ENCODE assay signal across 8 cellular contexts in genomic region chr18:13465476-13465875, GRCh38.
DNase-seq lines count a peak whose midpoint lies in the region; ATAC-seq and TF ChIP-seq lines count a peak whose summit lies in the region.

No MANE protein-coding gene starts in this region.

- peak overlapping the region; percentile 27; the same call in 1 of the 2 replicates for H3K4me2 ChIP-seq in MM.1S (ENCODE audit: low read depth, low read length)

- H3K4me1 ChIP-seq in MM.1S (ENCODE audit: low read length) (no peaks in the 10 kb centered on the region), gastrocnemius medialis (peaks cover 5 to 14% of the 10 kb centered on the region in 2 donors)

- H3K27me3 ChIP-seq in MM.1S (replicated peaks; ENCODE audit: insufficient read depth, low read length): no peaks in the 10 kb centered on the region
- no peaks in the 10 kb centered on the region for H3K27me3 ChIP-seq in gastrocnemius medialis

- peaks cover 5% of the 10 kb centered on the region for H3K36me3 Mint-ChIP-seq in effector memory CD8-positive, alpha-beta T cell (ENCODE audit: insufficient read depth)

- peaks cover 49 to 51% of the 10 kb centered on the region in 2 donors for H3K4me1 Mint-ChIP-seq in effector memory CD8-positive, alpha-beta T cell (ENCODE audit: low read depth in 2 of 2)

- no peaks in the 10 kb centered on the region for H3K9me2 ChIP-seq in MM.1S (replicated peaks; ENCODE audit: insufficient read depth, low read length)

- in situ Hi-C loops in gastrocnemius medialis (cut with MboI; ENCODE audit: low sequenced_read_pairs in 4 of 4) (loop anchor here in 1 of 4 donors (25.0 kb wide), 1 partner anchor 103 kb away; no protein-coding TSS in a partner anchor), GM13976 (cut with MboI; ENCODE audit: low sequenced_read_pairs, unreplicated experiment) (no loop called here)

- H3K36me3 ChIP-seq in MM.1S (replicated peaks; ENCODE audit: insufficient read depth, low read length) (no peaks in the 10 kb centered on the region), gastrocnemius medialis (no peaks in the 10 kb centered on the region)

- H3K4me3 Mint-ChIP-seq in effector memory CD8-positive, alpha-beta T cell: peak overlapping the region; percentile 88 to 93

- H3K79me2 ChIP-seq in MM.1S (ENCODE audit: low read length): no peaks in the 10 kb centered on the region

- ATAC-seq in GM19023 (IDR thresholded peaks at IDR 0.05; ENCODE audit: unreplicated experiment) (peak; percentile 9), gastrocnemius medialis (no peak)
- ATAC-seq in effector memory CD8-positive, alpha-beta T cell (replicated peaks): no peak

- intact Hi-C loops in gastrocnemius medialis (cut with DNase I; ENCODE audit: low total_unique reads): no loop called here

- DNase-seq in MM.1S (no peak), gastrocnemius medialis (no peak), mucosa of gallbladder (ENCODE audit: low spot score) (no peak), epidermal melanocyte (ENCODE audit: insufficient read length, low spot score) (no peak), GM13976 (ENCODE audit: low spot score) (no peak)
- no peak for DNase-seq in effector memory CD8-positive, alpha-beta T cell
- no peak for DNase-seq in stimulated activated CD4-positive, alpha-beta T cell treated with anti-CD3 and anti-CD28 coated beads, Interleukin-4, amount 100 ng/mL, for 1 hour

- H3K27ac Mint-ChIP-seq in effector memory CD8-positive, alpha-beta T cell: peak overlapping the region; percentile 92 to 95

- H3K4me3 ChIP-seq in MM.1S (ENCODE audit: low read length) (no peak overlapping the region), gastrocnemius medialis (no peak overlapping the region)

- no peaks in the 10 kb centered on the region for H3K9me3 Mint-ChIP-seq in effector memory CD8-positive, alpha-beta T cell

- no peaks in the 10 kb centered on the region for H4K20me1 ChIP-seq in MM.1S (ENCODE audit: insufficient read depth, low read length)

- TF ChIP-seq CTCF in MM.1S (IDR thresholded peaks at IDR 0.05; ENCODE audit: low read length) (no peak), gastrocnemius medialis (IDR thresholded peaks at IDR 0.05 in 4 of 5, conservative IDR thresholded peaks at IDR 0.05 in 1 of 5) (no peak), GM13976 (IDR thresholded peaks at IDR 0.05; ENCODE audit: borderline replicate concordance, control extremely low read depth, extremely low read depth, insufficient read depth, missing control alignments) (no peak)

- H3K27me3 Mint-ChIP-seq in effector memory CD8-positive, alpha-beta T cell: no peaks in the 10 kb centered on the region

- no peak overlapping the region for H2AFZ ChIP-seq in MM.1S (ENCODE audit: low read length)

- no peak overlapping the region for H3K9ac ChIP-seq in MM.1S (ENCODE audit: low read length)

- no peak overlapping the region for H3K27ac ChIP-seq in MM.1S (ENCODE audit: low read length)
- peak overlapping the region in 3 of 4 donors; percentile 12 to 59 (median 39) for H3K27ac ChIP-seq in gastrocnemius medialis

- H3K9me3 ChIP-seq in MM.1S (replicated peaks; ENCODE audit: insufficient read depth, low read length) (no peaks in the 10 kb centered on the region), gastrocnemius medialis (no peaks in the 10 kb centered on the region)

- TF ChIP-seq POLR2A in gastrocnemius medialis (IDR thresholded peaks at IDR 0.05): no peak

- no peaks in the 10 kb centered on the region for H3F3A ChIP-seq in MM.1S (ENCODE audit: insufficient read depth, low read length)
